1 cellular context compared by ENCODE assay signal in genomic region chr14:105201156-105201927, GRCh38.
TF ChIP-seq lines count a peak whose summit lies in the region.

No MANE protein-coding gene starts in this region.

TF ChIP-seq in endothelial cell of umbilical vein, 7 proteins besides CTCF, POLR2A, EP300 and RAD21:
- TF ChIP-seq MYC (IDR thresholded peaks at IDR 0.05; ENCODE audit: low read depth, low read length) (no peak), MAX (IDR thresholded peaks at IDR 0.05; ENCODE audit: insufficient read depth, insufficient read length) (no peak), EZH2 (IDR thresholded peaks at IDR 0.05; ENCODE audit: borderline replicate concordance, low read depth, low read length, severe bottlenecking) (no peak), FOS (IDR thresholded peaks at IDR 0.05; ENCODE audit: borderline replicate concordance, insufficient read depth, low read length) (no peak), POLR2AphosphoS5 (IDR thresholded peaks at IDR 0.05; ENCODE audit: insufficient read depth, low read depth, low read length) (no peak)
TF ChIP-seq in endothelial cell of umbilical vein: peak in this region for 0.
